Comparison of ENCODE assay signal across 31 cellular contexts in genomic region chr9:84642618-84643017, GRCh38. TPM values are rescaled to one million over a fixed set of nuclear protein-coding genes. Genes with fewer than 3 reads are reported as not detected.
"Had no signal": no experiment of that assay in that cellular context is flagged by ENCODE, and none has a peak within 500 bp of the region (broad histone marks: within the 10 kb centered on the region; RNA-seq: fewer than 3 reads in every experiment).

No MANE protein-coding gene starts in this region.

- DNase-seq: activated CD4-positive, alpha-beta memory T cell treated with anti-CD3 and anti-CD28 coated beads, Interleukin-2, amount 10 ng/mL, durations not matched to agents 7 days and 5 days; activated CD4-positive, alpha-beta T cell treated with anti-CD3 and anti-CD28 coated beads for 1 hour; activated CD4-positive, alpha-beta T cell treated with anti-CD3 and anti-CD28 coated beads for 48 hours; activated CD4-positive, CD25-positive, alpha-beta regulatory T cell; activated CD8-positive, alpha-beta memory T cell treated with anti-CD3 and anti-CD28 coated beads for 24 hours; activated CD8-positive, alpha-beta memory T cell treated with anti-CD3 and anti-CD28 coated beads, Interleukin-2, amount 10 ng/mL, durations not matched to agents 7 days and 5 days; activated CD8-positive, alpha-beta memory T cell treated with anti-CD3 and anti-CD28 coated beads, Interleukin-2, amount 50 U/mL, for 48 hours; activated effector memory CD4-positive, alpha-beta T cell treated with Interleukin-2 at 50 U/mL for 16 hours; activated naive CD4-positive, alpha-beta T cell treated with anti-CD3 and anti-CD28 coated beads, Interleukin-2, amount 10 ng/mL, durations not matched to agents 7 days and 5 days; activated naive CD8-positive, alpha-beta T cell treated with anti-CD3 and anti-CD28 coated beads, Interleukin-2, amount 50 U/mL, for 24 hours; activated T-cell treated with anti-CD3 and anti-CD28 coated beads, Interleukin-2, amount 50 U/mL, for 48 hours; anterior cingulate cortex; brain microvascular endothelial cell; MM.1S; MV-4-11; NCI-H1092; NCI-H1436 treated with DMSO at 0.1 percent for 48 hours; NCI-H1694 treated with DMSO at 0.1 percent for 48 hours; NCI-H2029; NCI-H2107; NCI-H2171; NCI-H510A; NCI-H526; NCI-H748 treated with DMSO at 0.1 percent for 48 hours; NK-92 treated with Interleukin-12 subunit alpha and Interleukin-12 subunit beta, amount 100 ng/mL, for 24 hours; PC-9; SW 1271; T1000; WERI-Rb-1 had no signal

- H3K4me3 Mint-ChIP-seq: activated CD4-positive, alpha-beta memory T cell treated with anti-CD3 and anti-CD28 coated beads, Interleukin-2, amount 10 ng/mL, durations not matched to agents 7 days and 5 days; activated CD8-positive, alpha-beta memory T cell treated with anti-CD3 and anti-CD28 coated beads, Interleukin-2, amount 10 ng/mL, durations not matched to agents 7 days and 5 days; activated naive CD4-positive, alpha-beta T cell treated with anti-CD3 and anti-CD28 coated beads, Interleukin-2, amount 10 ng/mL, durations not matched to agents 7 days and 5 days; activated naive CD8-positive, alpha-beta T cell; activated naive CD8-positive, alpha-beta T cell treated with anti-CD3 and anti-CD28 coated beads, Interleukin-2, amount 50 U/mL, for 24 hours had no signal

- H3K9me3 Mint-ChIP-seq: activated CD4-positive, alpha-beta memory T cell treated with anti-CD3 and anti-CD28 coated beads, Interleukin-2, amount 10 ng/mL, durations not matched to agents 7 days and 5 days had no signal

- H3K27me3 Mint-ChIP-seq: activated CD8-positive, alpha-beta memory T cell treated with anti-CD3 and anti-CD28 coated beads, Interleukin-2, amount 10 ng/mL, durations not matched to agents 7 days and 5 days; activated naive CD4-positive, alpha-beta T cell treated with anti-CD3 and anti-CD28 coated beads, Interleukin-2, amount 10 ng/mL, durations not matched to agents 7 days and 5 days had no signal

- H3K4me3 ChIP-seq: PC-9 had no signal

- H3K4me1 Mint-ChIP-seq: activated CD4-positive, alpha-beta memory T cell treated with anti-CD3 and anti-CD28 coated beads, Interleukin-2, amount 10 ng/mL, durations not matched to agents 7 days and 5 days; activated CD8-positive, alpha-beta memory T cell treated with anti-CD3 and anti-CD28 coated beads, Interleukin-2, amount 10 ng/mL, durations not matched to agents 7 days and 5 days; activated naive CD4-positive, alpha-beta T cell treated with anti-CD3 and anti-CD28 coated beads, Interleukin-2, amount 10 ng/mL, durations not matched to agents 7 days and 5 days; activated naive CD8-positive, alpha-beta T cell treated with anti-CD3 and anti-CD28 coated beads, Interleukin-2, amount 50 U/mL, for 24 hours had no signal

- H3K36me3 Mint-ChIP-seq: activated CD8-positive, alpha-beta memory T cell treated with anti-CD3 and anti-CD28 coated beads, Interleukin-2, amount 10 ng/mL, durations not matched to agents 7 days and 5 days; activated naive CD4-positive, alpha-beta T cell treated with anti-CD3 and anti-CD28 coated beads, Interleukin-2, amount 10 ng/mL, durations not matched to agents 7 days and 5 days; activated naive CD8-positive, alpha-beta T cell had no signal

- H3K27ac Mint-ChIP-seq: activated CD4-positive, alpha-beta memory T cell treated with anti-CD3 and anti-CD28 coated beads, Interleukin-2, amount 10 ng/mL, durations not matched to agents 7 days and 5 days; activated CD8-positive, alpha-beta memory T cell treated with anti-CD3 and anti-CD28 coated beads, Interleukin-2, amount 10 ng/mL, durations not matched to agents 7 days and 5 days; activated naive CD4-positive, alpha-beta T cell treated with anti-CD3 and anti-CD28 coated beads, Interleukin-2, amount 10 ng/mL, durations not matched to agents 7 days and 5 days; activated naive CD8-positive, alpha-beta T cell; activated naive CD8-positive, alpha-beta T cell treated with anti-CD3 and anti-CD28 coated beads, Interleukin-2, amount 50 U/mL, for 24 hours had no signal

RNA-seq across cellular contexts. Expression of gene NTRK2, which starts 26.9 kb away (rescaled TPM):
- total RNA-seq: LHCN-M2, PC-9 had no signal
